8 cellular contexts compared by ENCODE assay signal in genomic region chr1:159924025-159924790, GRCh38. TPM values are rescaled to one million over a fixed set of nuclear protein-coding genes. Genes with fewer than 3 reads are reported as not detected.
DNase-seq lines count a peak whose midpoint lies in the region; ATAC-seq and TF ChIP-seq lines count a peak whose summit lies in the region.

No MANE protein-coding gene starts in this region.

- H3K4me3 ChIP-seq in AG09309 (ENCODE audit: control insufficient read depth, low read depth, low read length) (peak overlapping the region; percentile 73), NT2/D1 (ENCODE audit: insufficient read length, low read depth) (peak overlapping the region; percentile 97), fibroblast of mammary gland (ENCODE audit: control insufficient read depth, low read depth, low read length) (peak overlapping the region; percentile 98)

- H3K4me3 Mint-ChIP-seq in natural killer cell treated with Interleukin-12 subunit alpha and Interleukin-12 subunit beta and Interleukin-15 and Interleukin-18, amount 100 ng/mL, for 72 hours = peak overlapping the region; percentile 93

- DNase-seq in AG09309 (ENCODE audit: low read depth) (peak; percentile 66), NT2/D1 (ENCODE audit: low read depth, low spot score) (no peak), fibroblast of mammary gland (ENCODE audit: low read depth) (peak; percentile 88), stromal cell of bone marrow (ENCODE audit: low read depth) (peak; percentile 83), DMS114 treated with DMSO at 0.1 percent for 48 hours (lab: John Stamatoyannopoulos, UW; ENCODE audit: unreplicated experiment) (no peak)
- peak; percentile 24 to 52 for DNase-seq in activated T-helper 1 cell treated with anti-CD3 and anti-CD28 coated beads, Interleukin-2, amount 50 U/mL, for 16 hours (ENCODE audit: low read depth in 1 of 2, low spot score in 1 of 2)
- DNase-seq in natural killer cell treated with Interleukin-12 subunit alpha and Interleukin-12 subunit beta and Interleukin-15 and Interleukin-18, amount 100 ng/mL, for 72 hours (ENCODE audit: low spot score) = peak; percentile 90

- peaks cover 33% of the 10 kb centered on the region for H3K4me1 ChIP-seq in NT2/D1 (ENCODE audit: insufficient read depth, insufficient read length)

- H3K27me3 ChIP-seq in NT2/D1 (ENCODE audit: insufficient read depth, insufficient read length) = no peaks in the 10 kb centered on the region

- no peaks in the 10 kb centered on the region for H3K27me3 Mint-ChIP-seq in natural killer cell treated with Interleukin-12 subunit alpha and Interleukin-12 subunit beta and Interleukin-15 and Interleukin-18, amount 100 ng/mL, for 72 hours

- H3K36me3 Mint-ChIP-seq in natural killer cell treated with Interleukin-12 subunit alpha and Interleukin-12 subunit beta and Interleukin-15 and Interleukin-18, amount 100 ng/mL, for 72 hours = peaks cover 6% of the 10 kb centered on the region

- ATAC-seq in GM21381 (IDR thresholded peaks at IDR 0.05; ENCODE audit: unreplicated experiment) = peak; percentile 15
- ATAC-seq in natural killer cell treated with Interleukin-12 subunit alpha and Interleukin-12 subunit beta and Interleukin-15 and Interleukin-18, amount 100 ng/mL, for 72 hours = peak; percentile 67 to 74

- TF ChIP-seq CTCF in AG09309 (IDR thresholded peaks at IDR 0.05; ENCODE audit: control insufficient read depth, insufficient read depth, low read depth, low read length, missing control alignments) = no peak
- TF ChIP-seq CTCF in fibroblast of mammary gland (conservative IDR thresholded peaks at IDR 0.05; ENCODE audit: control insufficient read depth, insufficient read depth, low read depth, low read length) = no peak

- no peaks in the 10 kb centered on the region for H3K9me3 Mint-ChIP-seq in natural killer cell treated with Interleukin-12 subunit alpha and Interleukin-12 subunit beta and Interleukin-15 and Interleukin-18, amount 100 ng/mL, for 72 hours

- no peaks in the 10 kb centered on the region for H3K9me3 ChIP-seq in NT2/D1 (ENCODE audit: insufficient read depth, low read length)

- H3K4me1 Mint-ChIP-seq in natural killer cell treated with Interleukin-12 subunit alpha and Interleukin-12 subunit beta and Interleukin-15 and Interleukin-18, amount 100 ng/mL, for 72 hours (ENCODE audit: low read depth in 2 of 2) = peaks cover 54 to 69% of the 10 kb centered on the region in 2 donors

- peak overlapping the region; percentile 99 for H3K9ac ChIP-seq in NT2/D1 (ENCODE audit: insufficient read length, low read depth)

- H3K36me3 ChIP-seq in NT2/D1 (ENCODE audit: insufficient read depth, insufficient read length, low read length) = peaks cover 84% of the 10 kb centered on the region

- H3K27ac Mint-ChIP-seq in natural killer cell treated with Interleukin-12 subunit alpha and Interleukin-12 subunit beta and Interleukin-15 and Interleukin-18, amount 100 ng/mL, for 72 hours = peak overlapping the region; percentile 89 to 95

RNA-seq across cellular contexts. Expression of gene TAGLN2, which starts 1.1 kb away (rescaled TPM):
- total RNA-seq in natural killer cell treated with Interleukin-12 subunit alpha and Interleukin-12 subunit beta and Interleukin-15 and Interleukin-18, amount 100 ng/mL, for 72 hours = 100 to 1,000 TPM; 239 to 375 TPM

RNA-seq across cellular contexts. Expression of gene IGSF9, which starts 21.2 kb away (rescaled TPM):
- not detected for total RNA-seq in natural killer cell treated with Interleukin-12 subunit alpha and Interleukin-12 subunit beta and Interleukin-15 and Interleukin-18, amount 100 ng/mL, for 72 hours

RNA-seq across cellular contexts. Expression of gene CFAP45, which starts 24.2 kb away (rescaled TPM):
- 1 to 10 TPM in 1 of 2 donors, under 1 TPM in 1; 0.38 to 3.0 TPM for total RNA-seq in natural killer cell treated with Interleukin-12 subunit alpha and Interleukin-12 subunit beta and Interleukin-15 and Interleukin-18, amount 100 ng/mL, for 72 hours

RNA-seq across cellular contexts. Expression of gene SLAMF9, which starts 29.8 kb away (rescaled TPM):
- total RNA-seq in natural killer cell treated with Interleukin-12 subunit alpha and Interleukin-12 subunit beta and Interleukin-15 and Interleukin-18, amount 100 ng/mL, for 72 hours = not detected

Comparison
In these comparisons a context has a peak if more than half of its experiments do, and no peak if none do; other contexts are left out.
1. DNase-seq: peak in AG09309 (single experiment), activated T-helper 1 cell treated with anti-CD3 and anti-CD28 coated beads, Interleukin-2, amount 50 U/mL, for 16 hours (2 of 2), fibroblast of mammary gland (single experiment), natural killer cell treated with Interleukin-12 subunit alpha and Interleukin-12 subunit beta and Interleukin-15 and Interleukin-18, amount 100 ng/mL, for 72 hours (single experiment) and stromal cell of bone marrow (single experiment); none in NT2/D1 (single experiment) and DMS114 treated with DMSO at 0.1 percent for 48 hours (single experiment).
2. Peak in every context shown above with its lines, with median percentiles within 50 percentile points of each other: H3K4me3 ChIP-seq.